ENCODE assay signal across 21 cellular contexts in the genomic region with DNA sequence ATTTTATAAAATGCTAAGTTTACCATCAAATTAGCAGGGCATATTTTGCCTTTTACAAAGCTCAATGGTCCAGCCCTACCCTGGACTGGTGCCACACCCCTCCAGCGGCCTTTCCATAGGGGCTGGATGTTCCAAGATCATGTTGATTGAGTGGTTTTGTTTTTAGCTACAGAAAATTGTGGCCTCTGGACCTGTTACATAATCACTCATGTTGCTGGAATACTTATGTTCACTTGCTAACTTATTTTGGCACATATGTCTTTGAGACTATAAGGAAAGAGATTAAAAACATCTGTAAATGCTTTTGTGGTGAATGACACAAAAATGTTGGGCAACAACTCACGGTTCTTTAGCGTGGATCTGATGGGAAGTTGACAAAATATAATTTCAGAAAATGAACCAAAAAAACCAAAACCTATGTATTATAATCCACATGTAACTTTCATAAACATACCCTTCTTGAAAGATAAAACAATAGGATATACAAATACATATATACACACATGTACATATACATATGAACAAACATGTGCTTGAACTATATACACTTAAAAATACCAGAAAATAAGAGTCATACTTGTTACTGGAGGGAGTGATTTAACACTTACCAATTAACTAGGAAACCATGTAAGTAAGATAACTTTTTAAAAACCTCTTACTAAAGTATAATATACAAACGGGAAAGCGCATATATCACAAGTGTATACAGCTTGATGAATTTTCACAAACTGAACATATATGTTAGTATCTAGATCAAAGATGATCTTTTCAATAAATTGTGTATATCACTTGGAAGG. TPM values are rescaled to one million over a fixed set of nuclear protein-coding genes. Genes with fewer than 3 reads are reported as not detected.
DNase-seq lines count a peak whose midpoint lies in the region; ATAC-seq and TF ChIP-seq lines count a peak whose summit lies in the region.
"Had no signal": no experiment of that assay in that cellular context is flagged by ENCODE, and none has a peak within 500 bp of the region (broad histone marks: within the 10 kb centered on the region; RNA-seq: fewer than 3 reads in every experiment).

No MANE protein-coding gene starts in this region.

- H3K4me3 ChIP-seq in choroid plexus epithelial cell (ENCODE audit: low read depth, low read length) (no peak overlapping the region), liver (ENCODE audit: low read depth in 1 of 3, low read length in 3 of 3) (no peak overlapping the region)
- H3K4me3 ChIP-seq: adrenal gland, esophagus squamous epithelium, HAP-1, mucosa of descending colon, SJCRH30, upper lobe of left lung had no signal

- no peak for TF ChIP-seq CTCF in HFFc6 (IDR thresholded peaks at IDR 0.05)
- no peak for TF ChIP-seq CTCF in choroid plexus epithelial cell (conservative IDR thresholded peaks at IDR 0.05; ENCODE audit: low read depth, low read length)
- no peak for TF ChIP-seq CTCF in liver (IDR thresholded peaks at IDR 0.05; ENCODE audit: low read depth, low read length, missing input control)

- no peaks in the 10 kb centered on the region for H3K9me3 ChIP-seq in liver (ENCODE audit: control insufficient read depth in 4 of 4, low read length in 3 of 4)
- H3K9me3 ChIP-seq: adrenal gland, esophagus squamous epithelium, HAP-1, mucosa of descending colon, SJCRH30, upper lobe of left lung had no signal

- H3K9me3 Mint-ChIP-seq in HFFc6: no peaks in the 10 kb centered on the region
- H3K9me3 Mint-ChIP-seq: activated T-helper 2 cell treated with anti-CD3 and anti-CD28 coated beads, Interferon-gamma antibody, Interleukin-2, Interleukin-4, amounts not matched to agents 10 μg/mL and 5 μg/mL and 100 μg/mL, durations not matched to agents 14 hours and 24 hours and 36 hours; stimulated activated naive CD8-positive, alpha-beta T cell treated with anti-CD3 and anti-CD28 coated beads, Interleukin-15, amount 100 ng/mL, for 72 hours had no signal

- no peak overlapping the region for H3K9ac ChIP-seq in liver (ENCODE audit: low read depth in 1 of 2, low read length in 2 of 2)

- peaks cover 3 to 14% (median 11%) of the 10 kb centered on the region in 4 donors for H3K36me3 ChIP-seq in liver (ENCODE audit: control insufficient read depth in 4 of 4, insufficient read depth in 3 of 4, low read depth in 1 of 4, low read length in 3 of 4)
- H3K36me3 ChIP-seq: adrenal gland, HAP-1 had no signal

- H3K27ac ChIP-seq in liver (ENCODE audit: low read depth in 1 of 2, low read length in 2 of 2): no peak overlapping the region
- H3K27ac ChIP-seq: adrenal gland, esophagus squamous epithelium, SJCRH30, upper lobe of left lung had no signal

- H3K4me1 Mint-ChIP-seq in HFFc6 (ENCODE audit: low read depth): peaks cover 25% of the 10 kb centered on the region

- H3K27me3 ChIP-seq in liver (ENCODE audit: control insufficient read depth in 4 of 4, insufficient read depth in 4 of 4, low read length in 3 of 4): no peaks in the 10 kb centered on the region
- H3K27me3 ChIP-seq: adrenal gland, esophagus squamous epithelium, SJCRH30, upper lobe of left lung had no signal

- TF ChIP-seq RAD21 in liver (IDR thresholded peaks at IDR 0.05): peak; percentile 30 to 37

- ATAC-seq in HG03520 (IDR thresholded peaks at IDR 0.05; ENCODE audit: unreplicated experiment) (no peak), GM21576 (IDR thresholded peaks at IDR 0.05; ENCODE audit: unreplicated experiment) (no peak), GM21723 (IDR thresholded peaks at IDR 0.05; ENCODE audit: unreplicated experiment) (no peak)
- ATAC-seq: mucosa of descending colon; stimulated activated naive CD8-positive, alpha-beta T cell treated with anti-CD3 and anti-CD28 coated beads, Interleukin-15, amount 100 ng/mL, for 72 hours had no signal

- peak; percentile 67 for DNase-seq in AG08395 (ENCODE audit: low spot score)
- DNase-seq in HFFc6: peak; percentile 66
- peak; percentile 81 for DNase-seq in choroid plexus epithelial cell (ENCODE audit: low read depth)
- DNase-seq in SW480 (ENCODE audit: low spot score): no peak
- DNase-seq: effector memory CD4-positive, alpha-beta T cell; esophagus squamous epithelium; mucosa of descending colon; NCI-H1105; NCI-H2107; SJCRH30; stimulated activated CD4-positive, alpha-beta T cell treated with anti-CD3 and anti-CD28 coated beads, Interleukin-1b, Interleukin-23, amount 100 ng/mL, for 48 hours; stimulated activated naive CD8-positive, alpha-beta T cell treated with anti-CD3 and anti-CD28 coated beads, Interleukin-15, amount 100 ng/mL, for 72 hours; upper lobe of left lung had no signal

- no peaks in the 10 kb centered on the region; the same call in 1 of the 2 replicates for H3K27me3 Mint-ChIP-seq in HFFc6 (ENCODE audit: insufficient read depth)
- H3K27me3 Mint-ChIP-seq: stimulated activated naive CD8-positive, alpha-beta T cell treated with anti-CD3 and anti-CD28 coated beads, Interleukin-15, amount 100 ng/mL, for 72 hours had no signal

- H3K4me3 Mint-ChIP-seq in HFFc6: no peak overlapping the region
- H3K4me3 Mint-ChIP-seq: stimulated activated naive CD8-positive, alpha-beta T cell treated with anti-CD3 and anti-CD28 coated beads, Interleukin-15, amount 100 ng/mL, for 72 hours had no signal

- 66% methylated on average over 5 of the region's 5 CpGs for WGBS in liver

- H3K36me3 Mint-ChIP-seq in HFFc6 (ENCODE audit: low read depth): peaks cover 28% of the 10 kb centered on the region

- peaks cover 4 to 21% (median 11%) of the 10 kb centered on the region in 4 donors for H3K4me1 ChIP-seq in liver (ENCODE audit: control insufficient read depth in 4 of 4, insufficient read depth in 4 of 4, low read length in 3 of 4)
- H3K4me1 ChIP-seq: adrenal gland, HAP-1, SJCRH30, upper lobe of left lung had no signal

- peak overlapping the region; percentile 55; the same call in 1 of the 2 replicates for H3K27ac Mint-ChIP-seq in HFFc6
- H3K27ac Mint-ChIP-seq: activated T-helper 2 cell treated with anti-CD3 and anti-CD28 coated beads, Interferon-gamma antibody, Interleukin-2, Interleukin-4, amounts not matched to agents 10 μg/mL and 5 μg/mL and 100 μg/mL, durations not matched to agents 14 hours and 24 hours and 36 hours had no signal

TF ChIP-seq in liver, 16 proteins besides CTCF, POLR2A, EP300 and RAD21 (continues in another document):
- TF ChIP-seq MAX (IDR thresholded peaks at IDR 0.05) (peak; percentile 48), RXRA (IDR thresholded peaks at IDR 0.05) (peak in 1 of 2 donors; percentile 67), NR2F2 (IDR thresholded peaks at IDR 0.05) (no peak), HNF4G (IDR thresholded peaks at IDR 0.05) (peak; percentile 16), TAF1 (conservative IDR thresholded peaks at IDR 0.05) (no peak), EGR1 (IDR thresholded peaks at IDR 0.05; ENCODE audit: low read depth in 2 of 2) (peak in 1 of 2 donors; percentile 17), GABPA (IDR thresholded peaks at IDR 0.05 in 1 of 2, conservative IDR thresholded peaks at IDR 0.05 in 1 of 2) (no peak), FOXA2 (IDR thresholded peaks at IDR 0.05) (peak; percentile 34), HNF4A (conservative IDR thresholded peaks at IDR 0.05) (peak; percentile 79 to 80), SP1 (IDR thresholded peaks at IDR 0.05) (peak; percentile 43), FOXA1 (IDR thresholded peaks at IDR 0.05) (no peak), YY1 (IDR thresholded peaks at IDR 0.05) (no peak), JUND (IDR thresholded peaks at IDR 0.05) (no peak)
- TF ChIP-seq, protein P1, sequence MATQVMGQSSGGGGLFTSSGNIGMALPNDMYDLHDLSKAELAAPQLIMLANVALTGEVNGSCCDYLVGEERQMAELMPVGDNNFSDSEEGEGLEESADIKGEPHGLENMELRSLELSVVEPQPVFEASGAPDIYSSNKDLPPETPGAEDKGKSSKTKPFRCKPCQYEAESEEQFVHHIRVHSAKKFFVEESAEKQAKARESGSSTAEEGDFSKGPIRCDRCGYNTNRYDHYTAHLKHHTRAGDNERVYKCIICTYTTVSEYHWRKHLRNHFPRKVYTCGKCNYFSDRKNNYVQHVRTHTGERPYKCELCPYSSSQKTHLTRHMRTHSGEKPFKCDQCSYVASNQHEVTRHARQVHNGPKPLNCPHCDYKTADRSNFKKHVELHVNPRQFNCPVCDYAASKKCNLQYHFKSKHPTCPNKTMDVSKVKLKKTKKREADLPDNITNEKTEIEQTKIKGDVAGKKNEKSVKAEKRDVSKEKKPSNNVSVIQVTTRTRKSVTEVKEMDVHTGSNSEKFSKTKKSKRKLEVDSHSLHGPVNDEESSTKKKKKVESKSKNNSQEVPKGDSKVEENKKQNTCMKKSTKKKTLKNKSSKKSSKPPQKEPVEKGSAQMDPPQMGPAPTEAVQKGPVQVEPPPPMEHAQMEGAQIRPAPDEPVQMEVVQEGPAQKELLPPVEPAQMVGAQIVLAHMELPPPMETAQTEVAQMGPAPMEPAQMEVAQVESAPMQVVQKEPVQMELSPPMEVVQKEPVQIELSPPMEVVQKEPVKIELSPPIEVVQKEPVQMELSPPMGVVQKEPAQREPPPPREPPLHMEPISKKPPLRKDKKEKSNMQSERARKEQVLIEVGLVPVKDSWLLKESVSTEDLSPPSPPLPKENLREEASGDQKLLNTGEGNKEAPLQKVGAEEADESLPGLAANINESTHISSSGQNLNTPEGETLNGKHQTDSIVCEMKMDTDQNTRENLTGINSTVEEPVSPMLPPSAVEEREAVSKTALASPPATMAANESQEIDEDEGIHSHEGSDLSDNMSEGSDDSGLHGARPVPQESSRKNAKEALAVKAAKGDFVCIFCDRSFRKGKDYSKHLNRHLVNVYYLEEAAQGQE (IDR thresholded peaks at IDR 0.05): peak; percentile 28
- TF ChIP-seq, protein P2, sequence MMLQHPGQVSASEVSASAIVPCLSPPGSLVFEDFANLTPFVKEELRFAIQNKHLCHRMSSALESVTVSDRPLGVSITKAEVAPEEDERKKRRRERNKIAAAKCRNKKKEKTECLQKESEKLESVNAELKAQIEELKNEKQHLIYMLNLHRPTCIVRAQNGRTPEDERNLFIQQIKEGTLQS (IDR thresholded peaks at IDR 0.05): no peak

RNA-seq across cellular contexts. Expression of gene SLC15A1, which starts 46.6 kb away (rescaled TPM):
- not detected for total RNA-seq in HFFc6 (2021; fragmentation: NEBNext Ultra II Directional; extraction: Animal tissue kit (Norgen Biotek cat#: 25700))
- total RNA-seq in liver: 10 to 100 TPM in 1 of 2 donors, 1 to 10 TPM in 1; 8.4 to 19.7 TPM
- 10 to 100 TPM in 1 of 2 donors, 1 to 10 TPM in 1; 5.8 to 14.8 TPM for polyA plus RNA-seq in liver
- total RNA-seq: A673; activated T-helper 2 cell treated with anti-CD3 and anti-CD28 coated beads, Interferon-gamma antibody, Interleukin-2, Interleukin-4, amounts not matched to agents 10 μg/mL and 5 μg/mL and 100 μg/mL, durations not matched to agents 14 hours and 24 hours and 36 hours had no signal

Comparison
In these comparisons a context has a peak if more than half of its experiments do, and no peak if none do; other contexts are left out.
1. RNA of gene SLC15A1, which starts 46.6 kb away (total RNA-seq): 8.4 to 19.7 TPM in liver; not detected in HFFc6; every median in the first group is over 4 times any median in the second.